In the genomic region with DNA sequence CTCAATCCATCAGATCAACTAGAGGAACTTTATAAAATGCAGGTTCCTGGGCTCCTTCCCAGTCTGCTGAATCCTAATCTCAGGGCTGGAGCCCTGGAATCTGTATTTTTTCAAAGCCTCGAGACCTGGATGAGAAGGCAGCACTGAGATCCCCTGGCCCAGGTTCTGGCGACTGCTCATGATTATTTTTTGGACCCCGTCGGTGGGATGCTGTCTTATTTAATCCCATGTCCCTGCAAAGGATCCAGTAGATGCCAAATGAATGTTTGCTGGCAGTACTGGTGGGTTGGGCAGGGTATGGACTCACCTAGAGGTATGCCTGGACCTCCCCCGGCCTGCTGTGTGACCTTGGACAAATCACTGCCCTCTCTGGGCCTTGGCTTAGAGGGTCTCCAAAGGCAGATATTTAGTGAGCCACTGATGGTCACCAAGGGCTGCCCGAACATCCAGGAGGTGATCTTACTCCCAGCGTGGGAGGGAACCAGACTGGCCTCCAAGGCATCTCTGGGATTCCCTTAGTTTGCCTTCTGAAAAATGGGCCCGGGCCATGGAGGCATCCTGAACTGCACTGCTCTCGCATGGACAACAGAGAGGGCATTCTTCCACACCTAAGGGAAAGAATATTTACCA, we compare ENCODE assay signal across 10 cellular contexts.
DNase-seq lines count a peak whose midpoint lies in the region; ATAC-seq, FAIRE-seq and TF ChIP-seq lines count a peak whose summit lies in the region.
"Had no signal": no experiment of that assay in that cellular context is flagged by ENCODE, and none has a peak within 500 bp of the region (broad histone marks: within the 10 kb centered on the region; RNA-seq: fewer than 3 reads in every experiment).

No MANE protein-coding gene starts in this region.

- H3K4me3 ChIP-seq in GM06990 (replicated peaks; ENCODE audit: low read depth, low read length), result no peak overlapping the region
- H3K4me3 ChIP-seq in MM.1S (ENCODE audit: low read length), result no peak overlapping the region
- H3K4me3 ChIP-seq in astrocyte (ENCODE audit: insufficient read depth, low read depth, low read length), result no peak overlapping the region
- H3K4me3 ChIP-seq in PC-9, result no peak overlapping the region

- no TSS peak for BruUV-seq in PC-9 (replicated peaks; lab: Mats Ljungman, UMichigan)

- H3K27ac ChIP-seq in MM.1S (ENCODE audit: low read length) (peak overlapping the region; percentile 99), astrocyte (ENCODE audit: low read depth, low read length) (peak overlapping the region; percentile 79), PC-9 (no peak overlapping the region)

- peaks cover 27% of the 10 kb centered on the region for H3K4me1 Mint-ChIP-seq in astrocyte (ENCODE audit: low read depth, unreplicated experiment)
- H3K4me1 Mint-ChIP-seq in natural killer cell treated with Interleukin-12 subunit alpha and Interleukin-12 subunit beta and Interleukin-15 and Interleukin-18, amount 100 ng/mL, for 72 hours (ENCODE audit: low read depth in 2 of 2), result peaks cover 81 to 86% of the 10 kb centered on the region in 2 donors

- H3K9me3 Mint-ChIP-seq in astrocyte (ENCODE audit: unreplicated experiment), result no peaks in the 10 kb centered on the region
- H3K9me3 Mint-ChIP-seq in natural killer cell treated with Interleukin-12 subunit alpha and Interleukin-12 subunit beta and Interleukin-15 and Interleukin-18, amount 100 ng/mL, for 72 hours, result no peaks in the 10 kb centered on the region

- peak overlapping the region; percentile 34 for H3K27ac Mint-ChIP-seq in astrocyte (ENCODE audit: unreplicated experiment)
- peak overlapping the region; percentile 98 to 99 for H3K27ac Mint-ChIP-seq in natural killer cell treated with Interleukin-12 subunit alpha and Interleukin-12 subunit beta and Interleukin-15 and Interleukin-18, amount 100 ng/mL, for 72 hours
- H3K27ac Mint-ChIP-seq: progenitor cell of endocrine pancreas had no signal

- H4K20me1 ChIP-seq in MM.1S (ENCODE audit: insufficient read depth, low read length) (no peaks in the 10 kb centered on the region), astrocyte (ENCODE audit: insufficient read depth, low read length) (no peaks in the 10 kb centered on the region), PC-9 (ENCODE audit: insufficient read depth) (no peaks in the 10 kb centered on the region)

- H3K9me3 ChIP-seq in MM.1S (replicated peaks; ENCODE audit: insufficient read depth, low read length), result no peaks in the 10 kb centered on the region
- H3K9me3 ChIP-seq in astrocyte (ENCODE audit: insufficient read depth, low read depth, low read length), result no peaks in the 10 kb centered on the region
- H3K9me3 ChIP-seq in PC-9 (ENCODE audit: insufficient read depth, low read depth), result no peaks in the 10 kb centered on the region

- H3K4me1 ChIP-seq in MM.1S (ENCODE audit: low read length) (peaks cover 25% of the 10 kb centered on the region), astrocyte (ENCODE audit: insufficient read depth, low read length) (peaks cover 34% of the 10 kb centered on the region), PC-9 (replicated peaks; ENCODE audit: insufficient read depth) (no peaks in the 10 kb centered on the region)

- H3K27me3 ChIP-seq in GM06990 (replicated peaks; ENCODE audit: control insufficient read depth, insufficient read depth, low read length), result no peaks in the 10 kb centered on the region
- no peaks in the 10 kb centered on the region for H3K27me3 ChIP-seq in MM.1S (replicated peaks; ENCODE audit: insufficient read depth, low read length)
- H3K27me3 ChIP-seq in astrocyte (ENCODE audit: insufficient read depth, low read length), result no peaks in the 10 kb centered on the region
- no peaks in the 10 kb centered on the region for H3K27me3 ChIP-seq in PC-9 (ENCODE audit: insufficient read depth, low read depth)

- intact Hi-C loops in PC-9 (cut with micrococcal nuclease; ENCODE audit: unreplicated experiment), result no loop called here

- H2AFZ ChIP-seq in MM.1S (ENCODE audit: low read length), result peak overlapping the region; percentile 77; the same call in 1 of the 2 replicates
- H2AFZ ChIP-seq in astrocyte (ENCODE audit: low read depth, low read length), result no peak overlapping the region
- no peak overlapping the region for H2AFZ ChIP-seq in PC-9

- POLR2A ChIA-PET in PC-9 (lab: Charles Lee; ENCODE audit: unreplicated experiment), result no interaction called here

- no peak for TF ChIP-seq CTCF in GM06990 (IDR thresholded peaks at IDR 0.05; ENCODE audit: insufficient read depth, low read length, poor library complexity, severe bottlenecking)
- TF ChIP-seq CTCF in MM.1S (IDR thresholded peaks at IDR 0.05; ENCODE audit: low read length), result no peak
- TF ChIP-seq CTCF in astrocyte (IDR thresholded peaks at IDR 0.05; ENCODE audit: insufficient read depth, low read depth, low read length), result no peak
- no peak for TF ChIP-seq CTCF in PC-9 (conservative IDR thresholded peaks at IDR 0.05)

- H3K36me3 Mint-ChIP-seq in astrocyte (ENCODE audit: low read depth, unreplicated experiment), result no peaks in the 10 kb centered on the region
- no peaks in the 10 kb centered on the region for H3K36me3 Mint-ChIP-seq in natural killer cell treated with Interleukin-12 subunit alpha and Interleukin-12 subunit beta and Interleukin-15 and Interleukin-18, amount 100 ng/mL, for 72 hours

- H3K9me2 ChIP-seq in MM.1S (replicated peaks; ENCODE audit: insufficient read depth, low read length) (no peaks in the 10 kb centered on the region), PC-9 (ENCODE audit: insufficient read depth) (no peaks in the 10 kb centered on the region)

- peak; percentile 39 for DNase-seq in GM06990 (ENCODE audit: extremely low read depth, insufficient read length)
- DNase-seq in MM.1S, result no peak
- DNase-seq in astrocyte (ENCODE audit: low read depth), result no peak
- DNase-seq in natural killer cell treated with Interleukin-12 subunit alpha and Interleukin-12 subunit beta and Interleukin-15 and Interleukin-18, amount 100 ng/mL, for 72 hours (ENCODE audit: low spot score), result no peak
- no peak for DNase-seq in COLO668 (lab: John Stamatoyannopoulos, UW; ENCODE audit: unreplicated experiment)
- DNase-seq in dedifferentiated amniotic fluid mesenchymal stem cell (ENCODE audit: extremely low spot score), result no peak
- no peak for DNase-seq in PC-9
- DNase-seq in NCI-H146 (lab: John Stamatoyannopoulos, UW), result no peak
- DNase-seq: NCI-H446 treated with DMSO at 0.1 percent for 48 hours had no signal

- CTCF ChIA-PET in PC-9 (lab: Charles Lee), result no interaction called here

- H3F3A ChIP-seq in MM.1S (ENCODE audit: insufficient read depth, low read length) (peaks cover 18% of the 10 kb centered on the region), PC-9 (ENCODE audit: insufficient read depth, low read depth) (no peaks in the 10 kb centered on the region)

- H3K4me2 ChIP-seq in MM.1S (ENCODE audit: low read depth, low read length) (peak overlapping the region; percentile 32; the same call in 1 of the 2 replicates), astrocyte (ENCODE audit: low read length) (peak overlapping the region; percentile 3), PC-9 (no peak overlapping the region)

- H3K79me2 ChIP-seq in MM.1S (ENCODE audit: low read length), result no peaks in the 10 kb centered on the region
- H3K79me2 ChIP-seq in astrocyte (ENCODE audit: insufficient read depth, low read length), result no peaks in the 10 kb centered on the region
- no peaks in the 10 kb centered on the region for H3K79me2 ChIP-seq in PC-9 (ENCODE audit: low read depth)

- no peak for FAIRE-seq in astrocyte (lab: Jason Lieb, UNC)

- ATAC-seq in natural killer cell treated with Interleukin-12 subunit alpha and Interleukin-12 subunit beta and Interleukin-15 and Interleukin-18, amount 100 ng/mL, for 72 hours, result no peak

- H3K4me3 Mint-ChIP-seq in astrocyte (ENCODE audit: unreplicated experiment), result no peak overlapping the region
- H3K4me3 Mint-ChIP-seq in natural killer cell treated with Interleukin-12 subunit alpha and Interleukin-12 subunit beta and Interleukin-15 and Interleukin-18, amount 100 ng/mL, for 72 hours, result peak overlapping the region; percentile 78

- no peaks in the 10 kb centered on the region for H3K36me3 ChIP-seq in GM06990 (ENCODE audit: control insufficient read depth, insufficient read depth, low read length)
- no peaks in the 10 kb centered on the region for H3K36me3 ChIP-seq in MM.1S (replicated peaks; ENCODE audit: insufficient read depth, low read length)
- no peaks in the 10 kb centered on the region for H3K36me3 ChIP-seq in astrocyte (ENCODE audit: insufficient read depth, low read length)
- H3K36me3 ChIP-seq in PC-9 (ENCODE audit: low read depth), result no peaks in the 10 kb centered on the region

- H3K27me3 Mint-ChIP-seq in astrocyte (ENCODE audit: low read depth, unreplicated experiment), result peaks cover 10% of the 10 kb centered on the region
- no peaks in the 10 kb centered on the region for H3K27me3 Mint-ChIP-seq in natural killer cell treated with Interleukin-12 subunit alpha and Interleukin-12 subunit beta and Interleukin-15 and Interleukin-18, amount 100 ng/mL, for 72 hours

- H3K9ac ChIP-seq in MM.1S (ENCODE audit: low read length) (peak overlapping the region; percentile 58), astrocyte (ENCODE audit: low read length) (peak overlapping the region; percentile 64)
